Comparison of ENCODE assay signal across 20 cellular contexts in the genomic region with DNA sequence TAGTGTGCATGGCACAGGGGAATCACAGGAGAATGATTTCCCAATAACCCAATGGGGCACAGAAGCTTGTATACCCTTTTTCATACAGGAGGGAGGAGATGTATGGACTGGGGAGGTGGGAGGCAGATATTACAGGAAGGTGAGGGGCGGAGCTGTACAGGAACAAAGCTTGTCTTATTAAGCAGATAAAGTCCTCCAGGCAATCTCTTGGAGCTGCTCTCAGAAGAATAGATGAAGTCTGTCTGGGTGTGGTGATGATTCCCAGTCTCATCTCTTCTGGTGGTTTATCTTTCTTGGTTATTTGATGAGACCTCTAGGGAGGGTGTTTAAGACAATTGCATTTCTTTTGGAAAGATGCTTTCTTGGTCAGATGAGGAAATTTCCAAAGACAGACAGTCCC. TPM values are rescaled to one million over a fixed set of nuclear protein-coding genes. Genes with fewer than 3 reads are reported as not detected.
DNase-seq lines count a peak whose midpoint lies in the region; ATAC-seq and TF ChIP-seq lines count a peak whose summit lies in the region.
"Had no signal": no experiment of that assay in that cellular context is flagged by ENCODE, and none has a peak within 500 bp of the region (broad histone marks: within the 10 kb centered on the region; RNA-seq: fewer than 3 reads in every experiment).

No MANE protein-coding gene starts in this region.

- 82 to 96% (median 89%) methylated on average over 1 of the region's 1 CpG for WGBS in spleen, 5 donors

- H3K4me1 ChIP-seq in spleen, result no peaks in the 10 kb centered on the region
- H3K4me1 ChIP-seq: BE2C, BLaER1, Caco-2 had no signal

- no peaks in the 10 kb centered on the region for H3K9me3 Mint-ChIP-seq in mesothelial cell of epicardium
- H3K9me3 Mint-ChIP-seq in effector memory CD8-positive, alpha-beta T cell, result no peaks in the 10 kb centered on the region
- H3K9me3 Mint-ChIP-seq: CD4-positive, alpha-beta memory T cell; CD8-positive, alpha-beta memory T cell had no signal

- no peaks in the 10 kb centered on the region for H3K27me3 ChIP-seq in spleen (replicated peaks in 1 of 7)
- H3K27me3 ChIP-seq: BE2C, BLaER1 had no signal

- DNase-seq in COLO829 (ENCODE audit: low spot score), result peak; percentile 78
- DNase-seq in SK-MEL-5 (ENCODE audit: low read depth, low spot score), result peak; percentile 52
- no peak for DNase-seq in mesothelial cell of epicardium (ENCODE audit: low spot score in 2 of 2, unreplicated experiment in 2 of 2)
- no peak for DNase-seq in effector memory CD8-positive, alpha-beta T cell
- DNase-seq in spleen, result no peak
- no peak for DNase-seq in activated CD8-positive, alpha-beta memory T cell treated with anti-CD3 and anti-CD28 coated beads for 24 hours
- DNase-seq: 8988T; ACHN; BE2C; C1 segment of cervical spinal cord; Caco-2; Calu3; CD4-positive, alpha-beta memory T cell; CD4-positive, CD25-positive, alpha-beta regulatory T cell; CD8-positive, alpha-beta memory T cell; DMS79 treated with DMSO at 0.1 percent for 48 hours; GF-D8 had no signal

- intact Hi-C loops in spleen (cut with DNase I; ENCODE audit: low total_unique reads), result no loop called here

- no peak overlapping the region for H3K27ac ChIP-seq in spleen
- H3K27ac ChIP-seq: BLaER1 had no signal

- no peaks in the 10 kb centered on the region for H3K27me3 Mint-ChIP-seq in mesothelial cell of epicardium (ENCODE audit: low read depth)
- H3K27me3 Mint-ChIP-seq in effector memory CD8-positive, alpha-beta T cell, result peaks cover 20 to 23% of the 10 kb centered on the region in 2 donors
- H3K27me3 Mint-ChIP-seq: CD4-positive, CD25-positive, alpha-beta regulatory T cell had no signal

- peak overlapping the region; percentile 28 for H3K27ac Mint-ChIP-seq in mesothelial cell of epicardium
- H3K27ac Mint-ChIP-seq in effector memory CD8-positive, alpha-beta T cell, result no peak overlapping the region
- H3K27ac Mint-ChIP-seq: CD14-positive monocyte; CD4-positive, alpha-beta memory T cell; CD4-positive, CD25-positive, alpha-beta regulatory T cell; CD8-positive, alpha-beta memory T cell had no signal

- H3K36me3 ChIP-seq in spleen, result no peaks in the 10 kb centered on the region
- H3K36me3 ChIP-seq: BE2C, BLaER1 had no signal

- H3K4me3 Mint-ChIP-seq in mesothelial cell of epicardium, result no peak overlapping the region
- H3K4me3 Mint-ChIP-seq in effector memory CD8-positive, alpha-beta T cell, result no peak overlapping the region
- H3K4me3 Mint-ChIP-seq: CD14-positive monocyte; CD4-positive, alpha-beta memory T cell; CD4-positive, CD25-positive, alpha-beta regulatory T cell; CD8-positive, alpha-beta memory T cell had no signal

- H3K36me3 Mint-ChIP-seq in mesothelial cell of epicardium, result peaks cover 2% of the 10 kb centered on the region
- H3K36me3 Mint-ChIP-seq in effector memory CD8-positive, alpha-beta T cell (ENCODE audit: insufficient read depth), result no peaks in the 10 kb centered on the region
- H3K36me3 Mint-ChIP-seq: CD14-positive monocyte; CD4-positive, alpha-beta memory T cell; CD4-positive, CD25-positive, alpha-beta regulatory T cell; CD8-positive, alpha-beta memory T cell had no signal

- peaks cover 28% of the 10 kb centered on the region for H3K4me1 Mint-ChIP-seq in mesothelial cell of epicardium
- H3K4me1 Mint-ChIP-seq in effector memory CD8-positive, alpha-beta T cell (ENCODE audit: low read depth in 2 of 2), result no peaks in the 10 kb centered on the region
- H3K4me1 Mint-ChIP-seq: CD14-positive monocyte; CD4-positive, alpha-beta memory T cell; CD4-positive, CD25-positive, alpha-beta regulatory T cell; CD8-positive, alpha-beta memory T cell had no signal

- no peak for TF ChIP-seq CTCF in mesothelial cell of epicardium (IDR thresholded peaks at IDR 0.05; ENCODE audit: unreplicated experiment)
- no peak for TF ChIP-seq CTCF in spleen (IDR thresholded peaks at IDR 0.05 in 8 of 11, conservative IDR thresholded peaks at IDR 0.05 in 3 of 11)

- ATAC-seq in effector memory CD8-positive, alpha-beta T cell (replicated peaks), result no peak

- in situ Hi-C loops in SK-MEL-5 (cut with HindIII; ENCODE audit: low pct_unique_long_range_greater_than_20kb, low sequenced_read_pairs), result no loop called here

- H3K9me3 ChIP-seq in spleen, result no peaks in the 10 kb centered on the region
- H3K9me3 ChIP-seq: BE2C, BLaER1, Caco-2 had no signal

- no peak overlapping the region for H3K4me3 ChIP-seq in spleen
- H3K4me3 ChIP-seq: BLaER1 had no signal

- TF ChIP-seq POLR2A in spleen (IDR thresholded peaks at IDR 0.05), result no peak

RNA-seq across cellular contexts. Expression of a gene that starts 25.1 kb away (rescaled TPM):
- total RNA-seq in SK-MEL-5 (2014; rRNA removed; shearing (Covaris generic)), result not detected in 2 replicates
- polyA plus RNA-seq in SK-MEL-5 (2015; cell fraction: cytosol; rRNA removed), result not detected in 2 replicates
- polyA plus RNA-seq in SK-MEL-5 (2015; cell fraction: nucleus; rRNA removed), result not detected in 2 replicates
- total RNA-seq in mesothelial cell of epicardium (0.58 TPM in 1 of 3 replicates, not detected in the others), spleen (under 1 TPM in 1 of 7 donors, not detected in 6; 0.44 TPM)
- 1 to 10 TPM in 1 of 3 donors, under 1 TPM in 2; 0.26 to 3.6 (median 0.46) TPM for polyA plus RNA-seq in spleen
- total RNA-seq: A673; Caco-2; Calu3; CD4-positive, alpha-beta memory T cell had no signal
- polyA plus RNA-seq: CD14-positive monocyte had no signal

RNA-seq across cellular contexts. Expression of a gene that starts 26.6 kb away (rescaled TPM):
- total RNA-seq in SK-MEL-5 (2014; rRNA removed; shearing (Covaris generic)), result 0.11 and 0.16 TPM in 2 replicates
- 0.08 and 0.35 TPM in 2 replicates for polyA plus RNA-seq in SK-MEL-5 (2015; cell fraction: cytosol; rRNA removed)
- polyA plus RNA-seq in SK-MEL-5 (2015; cell fraction: nucleus; rRNA removed), result 0.46 and 0.98 TPM in 2 replicates
- total RNA-seq in mesothelial cell of epicardium, result 3.9 to 5.8 TPM (median 4.1 TPM) in 3 replicates
- total RNA-seq in spleen, result 1 to 10 TPM in 3 of 7 donors, under 1 TPM in 4; 0.40 to 3.3 (median 0.93) TPM
- polyA plus RNA-seq in spleen, result under 1 TPM; 0.15 to 0.64 (median 0.20) TPM
- total RNA-seq: A673; Calu3; CD4-positive, alpha-beta memory T cell; CD4-positive, CD25-positive, alpha-beta regulatory T cell; CD8-positive, alpha-beta memory T cell had no signal
- polyA plus RNA-seq: CD14-positive monocyte; CD4-positive, alpha-beta memory T cell; CD4-positive, CD25-positive, alpha-beta regulatory T cell; CD8-positive, alpha-beta memory T cell had no signal

RNA-seq across cellular contexts. Expression of a gene that starts 52.9 kb away (rescaled TPM):
- total RNA-seq in SK-MEL-5 (2014; rRNA removed; shearing (Covaris generic)), result not detected in 2 replicates
- not detected in 2 replicates for polyA plus RNA-seq in SK-MEL-5 (2015; cell fraction: cytosol; rRNA removed)
- polyA plus RNA-seq in SK-MEL-5 (2015; cell fraction: nucleus; rRNA removed), result not detected in 2 replicates
- total RNA-seq in mesothelial cell of epicardium (0.54 to 0.73 TPM (median 0.72 TPM) in 3 replicates), spleen (1 to 10 TPM in 1 of 7 donors, under 1 TPM in 1, not detected in 5; 0.84 to 1.5 TPM)
- under 1 TPM; 0.13 to 0.28 (median 0.21) TPM for polyA plus RNA-seq in spleen
- total RNA-seq: Calu3; CD4-positive, alpha-beta memory T cell; CD4-positive, CD25-positive, alpha-beta regulatory T cell; CD8-positive, alpha-beta memory T cell had no signal
- polyA plus RNA-seq: CD14-positive monocyte; CD4-positive, alpha-beta memory T cell; CD4-positive, CD25-positive, alpha-beta regulatory T cell; CD8-positive, alpha-beta memory T cell had no signal

Comparison
In these comparisons a context has a peak if more than half of its experiments do, and no peak if none do; other contexts are left out.
1. DNase-seq: peak in COLO829 (single experiment) and SK-MEL-5 (single experiment); none in mesothelial cell of epicardium (0 of 2), effector memory CD8-positive, alpha-beta T cell (0 of 3), spleen (single experiment) and activated CD8-positive, alpha-beta memory T cell treated with anti-CD3 and anti-CD28 coated beads for 24 hours (single experiment).